ENCODE assay signal across 37 cellular contexts in the genomic region with DNA sequence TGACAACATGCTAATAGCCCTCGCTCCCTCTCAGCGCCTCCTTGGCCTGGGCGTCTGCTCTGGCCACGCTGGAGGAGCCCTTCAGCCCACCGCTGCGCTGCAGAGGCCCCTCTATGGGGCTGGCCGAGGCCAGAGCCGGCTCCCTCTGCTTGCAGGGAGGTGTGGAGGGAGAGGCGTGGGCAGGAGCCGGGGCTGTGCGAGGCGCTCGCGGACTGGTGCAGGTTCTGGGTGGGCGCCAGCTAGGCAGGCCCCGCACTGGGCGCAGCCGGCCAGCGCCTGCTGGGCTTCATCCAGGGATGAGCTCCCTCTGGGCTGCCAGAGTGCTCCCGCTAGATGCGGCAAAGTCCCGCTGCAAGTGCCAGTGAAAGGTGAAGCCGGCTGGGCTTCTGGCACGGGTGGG. TPM values are rescaled to one million over a fixed set of nuclear protein-coding genes. Genes with fewer than 3 reads are reported as not detected.
A peak's percentile ranks its signal among the peaks of the same experiment; 100 is the strongest.
DNase-seq lines count a peak whose midpoint lies in the region; ATAC-seq, FAIRE-seq and TF ChIP-seq lines count a peak whose summit lies in the region.
"Had no signal": no experiment of that assay in that cellular context is flagged by ENCODE, and none has a peak within 500 bp of the region (broad histone marks: within the 10 kb centered on the region; RNA-seq: fewer than 3 reads in every experiment).

No MANE protein-coding gene starts in this region.

- peaks cover 19% of the 10 kb centered on the region for H3K27me3 Mint-ChIP-seq in chondrocyte (ENCODE audit: low read depth)
- H3K27me3 Mint-ChIP-seq: B cell had no signal

- H3K36me3 ChIP-seq in kidney (ENCODE audit: control insufficient read depth in 1 of 2, insufficient read depth in 2 of 2, low read length in 2 of 2): no peaks in the 10 kb centered on the region
- H3K36me3 ChIP-seq: BE2C; BLaER1; BLaER1 treated with 17β-estradiol and CSF1 and Interleukin-3, amounts not matched to agents 10 nM and 100 nM had no signal

- no peak for FAIRE-seq in kidney (lab: Jason Lieb, UNC)
- FAIRE-seq: A204.1, A549, D721Med had no signal

- peaks cover 3% of the 10 kb centered on the region for H3K9me3 Mint-ChIP-seq in chondrocyte (ENCODE audit: low read depth)
- H3K9me3 Mint-ChIP-seq: CD4-positive, alpha-beta T cell; CD8-positive, alpha-beta memory T cell; CD8-positive, alpha-beta T cell had no signal

- 97% methylated on average over 24 of the region's 24 CpGs for WGBS in right cardiac atrium

- H3K36me3 Mint-ChIP-seq in chondrocyte (ENCODE audit: low read depth): no peaks in the 10 kb centered on the region
- H3K36me3 Mint-ChIP-seq: CD4-positive, alpha-beta memory T cell; CD4-positive, CD25-positive, alpha-beta regulatory T cell; CD8-positive, alpha-beta T cell had no signal

- H3K27me3 ChIP-seq in right cardiac atrium (ENCODE audit: control insufficient read depth, insufficient read depth): no peaks in the 10 kb centered on the region
- no peaks in the 10 kb centered on the region for H3K27me3 ChIP-seq in foreskin keratinocyte
- H3K27me3 ChIP-seq: BE2C, BLaER1 had no signal

- H3K27ac ChIP-seq in right cardiac atrium (ENCODE audit: low read length) (no peak overlapping the region), foreskin keratinocyte (no peak overlapping the region), kidney (ENCODE audit: low read depth in 2 of 2, low read length in 2 of 2) (no peak overlapping the region)
- H3K27ac ChIP-seq: 22Rv1; A549; BLaER1; BLaER1 treated with 17β-estradiol and CSF1 and Interleukin-3, amounts not matched to agents 10 nM and 100 nM; C4-2B had no signal

- ATAC-seq in right cardiac atrium (peak; percentile 23 to 29), Right ventricle myocardium superior (ENCODE audit: poor library complexity) (no peak), foreskin keratinocyte (peak; percentile 13), GM19452 (IDR thresholded peaks at IDR 0.05; ENCODE audit: unreplicated experiment) (no peak), GM18868 (IDR thresholded peaks at IDR 0.05; ENCODE audit: unreplicated experiment) (no peak)
- ATAC-seq: A549; CD8-positive, alpha-beta T cell had no signal

- peaks cover 4% of the 10 kb centered on the region for H3K4me1 Mint-ChIP-seq in chondrocyte (ENCODE audit: low read depth)
- H3K4me1 Mint-ChIP-seq: CD4-positive, alpha-beta memory T cell; CD4-positive, CD25-positive, alpha-beta regulatory T cell; CD8-positive, alpha-beta memory T cell had no signal

- DNase-seq in right cardiac atrium: peak in 2 of 3 donors; percentile 18 to 48
- DNase-seq in Right ventricle myocardium superior: no peak
- DNase-seq in chondrocyte (ENCODE audit: low spot score): peak; percentile 84
- DNase-seq in foreskin keratinocyte: no peak
- DNase-seq in kidney: peak; percentile 67
- no peak for DNase-seq in posterior vena cava (ENCODE audit: low spot score)
- DNase-seq: 8988T; ACHN; AML-193; BE2C; C1 segment of cervical spinal cord; Caco-2; Calu3; CD4-positive, alpha-beta memory T cell; CD4-positive, alpha-beta T cell; CD4-positive, CD25-positive, alpha-beta regulatory T cell; CD8-positive, alpha-beta memory T cell; CD8-positive, alpha-beta T cell; COR-L47; DMS 273 treated with DMSO at 0.1 percent for 48 hours; DMS153; DMS53; DMS79; DMS79 treated with DMSO at 0.1 percent for 48 hours; DND-41; EL had no signal

- H3K4me3 ChIP-seq in right cardiac atrium (ENCODE audit: low read length): no peak overlapping the region
- H3K4me3 ChIP-seq in kidney (ENCODE audit: low read length in 2 of 2): no peak overlapping the region
- H3K4me3 ChIP-seq: A549; BLaER1; BLaER1 treated with 17β-estradiol and CSF1 and Interleukin-3, amounts not matched to agents 10 nM and 100 nM had no signal

- no peak overlapping the region for H3K4me3 Mint-ChIP-seq in chondrocyte (ENCODE audit: unreplicated experiment)
- H3K4me3 Mint-ChIP-seq: B cell; CD14-positive monocyte; CD4-positive, alpha-beta memory T cell; CD4-positive, alpha-beta T cell; CD8-positive, alpha-beta memory T cell; CD8-positive, alpha-beta T cell had no signal

- intact Hi-C loops in right cardiac atrium (cut with DNase I) (loop anchor here in 2 of 4 donors (5.0 kb wide), 2 partner anchors 44 to 139 kb away; no protein-coding TSS in a partner anchor), Right ventricle myocardium superior (cut with DNase I) (loop anchor here (5.0 kb wide), 2 partner anchors 44 to 139 kb away; no protein-coding TSS in a partner anchor), kidney (cut with DNase I) (no loop called here), posterior vena cava (cut with DNase I) (no loop called here)

- no peak overlapping the region for H3K27ac Mint-ChIP-seq in chondrocyte (ENCODE audit: unreplicated experiment)
- H3K27ac Mint-ChIP-seq: B cell; CD14-positive monocyte; CD4-positive, alpha-beta memory T cell; CD4-positive, alpha-beta T cell; CD4-positive, CD25-positive, alpha-beta regulatory T cell; CD8-positive, alpha-beta memory T cell; CD8-positive, alpha-beta T cell had no signal

- H3K9ac ChIP-seq in kidney (ENCODE audit: low read length in 2 of 2): no peak overlapping the region
- H3K9ac ChIP-seq: BLaER1; BLaER1 treated with 17β-estradiol and CSF1 and Interleukin-3, amounts not matched to agents 10 nM and 100 nM had no signal

- no peak for TF ChIP-seq CTCF in chondrocyte (IDR thresholded peaks at IDR 0.05)
- TF ChIP-seq CTCF in foreskin keratinocyte (conservative IDR thresholded peaks at IDR 0.05): no peak
- no peak for TF ChIP-seq CTCF in kidney (IDR thresholded peaks at IDR 0.05; ENCODE audit: borderline replicate concordance, extremely low read depth, insufficient read depth)

- H3K9me3 ChIP-seq in right cardiac atrium (ENCODE audit: control insufficient read depth, low read length) (no peaks in the 10 kb centered on the region), kidney (ENCODE audit: control insufficient read depth in 1 of 2, low read length in 2 of 2) (no peaks in the 10 kb centered on the region)
- H3K9me3 ChIP-seq: A549, BE2C, Caco-2 had no signal

- H3K4me1 ChIP-seq in right cardiac atrium (ENCODE audit: control insufficient read depth, insufficient read depth, low read length): no peaks in the 10 kb centered on the region
- H3K4me1 ChIP-seq in foreskin keratinocyte: no peaks in the 10 kb centered on the region
- no peaks in the 10 kb centered on the region for H3K4me1 ChIP-seq in kidney (ENCODE audit: control insufficient read depth in 1 of 2, insufficient read depth in 1 of 2, low read depth in 1 of 2, low read length in 2 of 2)
- H3K4me1 ChIP-seq: A549, Caco-2 had no signal

RNA-seq across cellular contexts. Expression of gene DNAJC13, which starts 21.0 kb away (rescaled TPM):
- 10 to 100 TPM; 29.4 to 32.4 (median 31.2) TPM for total RNA-seq in right cardiac atrium
- 9.3 TPM for polyA plus RNA-seq in right cardiac atrium
- total RNA-seq in Right ventricle myocardium superior: 25.7 TPM
- total RNA-seq in chondrocyte: 49.1 to 61.4 TPM (median 51.8 TPM) in 3 replicates
- total RNA-seq in foreskin keratinocyte: 37.3 and 41.4 TPM in 2 replicates
- polyA plus RNA-seq in foreskin keratinocyte: 11.3 and 13.3 TPM in 2 replicates
- total RNA-seq in kidney: 43.1 TPM
- polyA plus RNA-seq in kidney (ENCODE audit: insufficient read depth, low read depth, low replicate concordance): 11.5 TPM
- 10 to 100 TPM; 53.3 to 58.4 TPM for total RNA-seq in posterior vena cava

Comparison
In these comparisons a context has a peak if more than half of its experiments do, and no peak if none do; other contexts are left out.
1. ATAC-seq: peak in right cardiac atrium (2 of 2) and foreskin keratinocyte (single experiment); none in Right ventricle myocardium superior (single experiment), GM19452 (single experiment) and GM18868 (single experiment).
2. DNase-seq: peak in right cardiac atrium (2 of 3), chondrocyte (single experiment) and kidney (single experiment); none in Right ventricle myocardium superior (single experiment), foreskin keratinocyte (0 of 2) and posterior vena cava (single experiment).